8 cellular contexts compared by ENCODE assay signal in genomic region chr6:32933661-32934085, GRCh38. TPM values are rescaled to one million over a fixed set of nuclear protein-coding genes. Genes with fewer than 3 reads are reported as not detected.
DNase-seq lines count a peak whose midpoint lies in the region; ATAC-seq lines count a peak whose summit lies in the region.

No MANE protein-coding gene starts in this region.

- in situ Hi-C loops in HAP-1 (cut with MboI; ENCODE audit: low sequenced_read_pairs), result no loop called here

- H3K9me3 ChIP-seq in HAP-1, result no peaks in the 10 kb centered on the region

- no peaks in the 10 kb centered on the region for H3K36me3 ChIP-seq in HAP-1 (replicated peaks)

- peak; percentile 83 for DNase-seq in Ammon's horn (ENCODE audit: low spot score)
- peak; percentile 53 to 84 for DNase-seq in HAP-1 (ENCODE audit: low spot score in 2 of 2)
- DNase-seq in NOMO-1 treated with DMSO at 0.1 percent for 48 hours (lab: John Stamatoyannopoulos, UW; ENCODE audit: unreplicated experiment), result peak; percentile 51
- peak; percentile 45 for DNase-seq in activated CD8-positive, alpha-beta memory T cell treated with anti-CD3 and anti-CD28 coated beads, Interleukin-2, amount 50 U/mL, for 1 hour (ENCODE audit: extremely low read depth)
- peak; percentile 75 for DNase-seq in epidermal melanocyte (ENCODE audit: insufficient read length, low spot score)
- peak; percentile 81 for DNase-seq in myocyte (ENCODE audit: low read depth)
- peak; percentile 54 for DNase-seq in stimulated activated CD8-positive, alpha-beta memory T cell treated with anti-CD3 and anti-CD28 coated beads, Interleukin-7, amount 100 ng/mL, for 24 hours (ENCODE audit: low read depth)

- H3K27me3 ChIP-seq in HAP-1 (ENCODE audit: low read depth), result peaks cover 62% of the 10 kb centered on the region

- no peaks in the 10 kb centered on the region for H3K4me1 ChIP-seq in HAP-1

- no peak overlapping the region for H3K4me3 ChIP-seq in HAP-1

- no peak for ATAC-seq in HG02852 (IDR thresholded peaks at IDR 0.05; ENCODE audit: unreplicated experiment)

RNA-seq across cellular contexts. Expression of gene HLA-DMB, which starts 7.2 kb away (rescaled TPM):
- total RNA-seq in myocyte, result not detected in 2 replicates
- not detected for polyA plus RNA-seq in myocyte (2012)

RNA-seq across cellular contexts. Expression of gene HLA-DMA, which starts 19.2 kb away (rescaled TPM):
- total RNA-seq in myocyte, result 2.1 and 4.3 TPM in 2 replicates
- polyA plus RNA-seq in myocyte (2012), result 6.3 TPM

RNA-seq across cellular contexts. Expression of gene BRD2, which starts 34.7 kb away (rescaled TPM):
- 108 and 112 TPM in 2 replicates for total RNA-seq in myocyte
- polyA plus RNA-seq in myocyte (2012), result 126 TPM
